In genomic region chr1:167994560-167994959, GRCh38 we compare ENCODE assay signal across 30 cellular contexts.
"Had no signal": no experiment of that assay in that cellular context is flagged by ENCODE, and none has a peak within 500 bp of the region (broad histone marks: within the 10 kb centered on the region; RNA-seq: fewer than 3 reads in every experiment).

No MANE protein-coding gene starts in this region.

- H3K4me3 Mint-ChIP-seq: immature natural killer cell; naive B cell; natural killer cell; nephron progenitor cell; neural progenitor cell; stimulated activated effector memory CD8-positive, alpha-beta T cell treated with anti-CD3 and anti-CD28 coated beads, Interleukin-12 subunit alpha, Interleukin-12 subunit beta, amount 100 ng/mL, for 72 hours; stimulated activated naive CD8-positive, alpha-beta T cell treated with anti-CD3 and anti-CD28 coated beads, Interleukin-15, amount 100 ng/mL, for 72 hours; type B pancreatic cell had no signal

- H2AFZ ChIP-seq: neural progenitor cell had no signal

- ATAC-seq: left colon; lower lobe of right lung; natural killer cell; stimulated activated effector memory CD8-positive, alpha-beta T cell treated with anti-CD3 and anti-CD28 coated beads, Interleukin-12 subunit alpha, Interleukin-12 subunit beta, amount 100 ng/mL, for 72 hours; stimulated activated naive CD8-positive, alpha-beta T cell treated with anti-CD3 and anti-CD28 coated beads, Interleukin-15, amount 100 ng/mL, for 72 hours had no signal

- H3K9me3 Mint-ChIP-seq: immature natural killer cell; naive B cell; natural killer cell; nephron progenitor cell; neural progenitor cell; stimulated activated effector memory CD8-positive, alpha-beta T cell treated with anti-CD3 and anti-CD28 coated beads, Interleukin-12 subunit alpha, Interleukin-12 subunit beta, amount 100 ng/mL, for 72 hours; stimulated activated naive CD8-positive, alpha-beta T cell treated with anti-CD3 and anti-CD28 coated beads, Interleukin-15, amount 100 ng/mL, for 72 hours; type B pancreatic cell had no signal

- H3K4me3 ChIP-seq: lower lobe of right lung, neural progenitor cell, ovary, prostate gland, sigmoid colon, spleen, tibial nerve, uterus had no signal

- H3K27me3 ChIP-seq: neural progenitor cell, neutrophil, ovary, sigmoid colon, spleen, tibial nerve, uterus had no signal

- H3K9ac ChIP-seq: neural progenitor cell had no signal

- H3K4me1 ChIP-seq: lower lobe of right lung, neural progenitor cell, prostate gland, spleen, tibial nerve, uterus had no signal

- H3K27ac ChIP-seq: lower lobe of right lung, neural progenitor cell, neutrophil, ovary, prostate gland, sigmoid colon, spleen, tibial nerve, uterus had no signal

- H3K27me3 Mint-ChIP-seq: naive B cell; stimulated activated naive CD8-positive, alpha-beta T cell treated with anti-CD3 and anti-CD28 coated beads, Interleukin-15, amount 100 ng/mL, for 72 hours; type B pancreatic cell had no signal

- H3K36me3 ChIP-seq: neural progenitor cell, ovary, uterus had no signal

- H3K4me1 Mint-ChIP-seq: naive B cell; nephron progenitor cell; neural progenitor cell; stimulated activated effector memory CD8-positive, alpha-beta T cell treated with anti-CD3 and anti-CD28 coated beads, Interleukin-12 subunit alpha, Interleukin-12 subunit beta, amount 100 ng/mL, for 72 hours; stimulated activated naive CD8-positive, alpha-beta T cell treated with anti-CD3 and anti-CD28 coated beads, Interleukin-15, amount 100 ng/mL, for 72 hours had no signal

- H3K9me3 ChIP-seq: lower lobe of right lung, neutrophil, ovary, prostate gland, sigmoid colon, spleen, tibial nerve, uterus had no signal

- H3K27ac Mint-ChIP-seq: immature natural killer cell; naive B cell; natural killer cell; nephron progenitor cell; neural progenitor cell; stimulated activated effector memory CD8-positive, alpha-beta T cell treated with anti-CD3 and anti-CD28 coated beads, Interleukin-12 subunit alpha, Interleukin-12 subunit beta, amount 100 ng/mL, for 72 hours; stimulated activated naive CD8-positive, alpha-beta T cell treated with anti-CD3 and anti-CD28 coated beads, Interleukin-15, amount 100 ng/mL, for 72 hours; type B pancreatic cell had no signal

- DNase-seq: head of caudate nucleus; hypothalamus; immature natural killer cell; kidney; left colon; left ventricle myocardium superior; lower lobe of right lung; mammary epithelial cell; mesenchymal stem cell; naive B cell; natural killer cell; nephron progenitor cell; ovary; posterior cingulate gyrus; retina; right cardiac atrium; sigmoid colon; small intestine; spleen; stimulated activated CD4-positive, alpha-beta T cell treated with anti-CD3 and anti-CD28 coated beads, Interleukin-4, amount 100 ng/mL, for 24 hours; stimulated activated naive CD4-positive, alpha-beta T cell treated with Interleukin-2 at 50 U/mL for 16 hours; stimulated activated naive CD8-positive, alpha-beta T cell treated with anti-CD3 and anti-CD28 coated beads, Interleukin-15, amount 100 ng/mL, for 72 hours; substantia nigra; uterus had no signal

- H3K4me2 ChIP-seq: neural progenitor cell had no signal

- H3K36me3 Mint-ChIP-seq: natural killer cell had no signal
